Comparison of ENCODE assay signal across 17 cellular contexts in genomic region chr5:12805165-12805698, GRCh38.
A peak's percentile ranks its signal among the peaks of the same experiment; 100 is the strongest.
DNase-seq lines count a peak whose midpoint lies in the region; FAIRE-seq and TF ChIP-seq lines count a peak whose summit lies in the region.
"Had no signal": no experiment of that assay in that cellular context is flagged by ENCODE, and none has a peak within 500 bp of the region (broad histone marks: within the 10 kb centered on the region; RNA-seq: fewer than 3 reads in every experiment).

No MANE protein-coding gene starts in this region.

- no peak overlapping the region for H3K23ac ChIP-seq in mesenchymal stem cell (ENCODE audit: low read length in 2 of 2)

- no peak overlapping the region for H3K4me2 ChIP-seq in mesenchymal stem cell (ENCODE audit: low read length, poor library complexity, severe bottlenecking)
- H3K4me2 ChIP-seq: SK-N-SH had no signal

- no peak overlapping the region for H3K18ac ChIP-seq in mesenchymal stem cell (ENCODE audit: low read depth in 1 of 2, low read length in 2 of 2)

- H2AK5ac ChIP-seq in mesenchymal stem cell (ENCODE audit: low read length, severe bottlenecking): no peak overlapping the region

- H3K9ac ChIP-seq in mesenchymal stem cell (ENCODE audit: low read length): no peak overlapping the region
- H3K9ac ChIP-seq: SK-N-SH had no signal

- no peak overlapping the region for H3K27ac ChIP-seq in mesenchymal stem cell (ENCODE audit: low read length, poor library complexity, severe bottlenecking)

- 85% methylated on average over 19 of the region's 19 CpGs for WGBS in mesenchymal stem cell

- in situ Hi-C loops in GM13977 (cut with MboI; ENCODE audit: low pct_unique_long_range_greater_than_20kb, low sequenced_read_pairs, unreplicated experiment): no loop called here

- H3K79me1 ChIP-seq in mesenchymal stem cell (replicated peaks; ENCODE audit: low read length, poor library complexity, severe bottlenecking): no peaks in the 10 kb centered on the region

- H3K4me3 ChIP-seq in mesenchymal stem cell (ENCODE audit: insufficient read depth in 1 of 2, low read depth in 1 of 2, low read length in 2 of 2): no peak overlapping the region

- no peak overlapping the region for H2AFZ ChIP-seq in mesenchymal stem cell (ENCODE audit: low read depth, low read length)

- H3K4ac ChIP-seq in mesenchymal stem cell (ENCODE audit: low read depth in 1 of 2, low read length in 2 of 2): no peak overlapping the region

- no peaks in the 10 kb centered on the region for H3K36me3 ChIP-seq in mesenchymal stem cell (ENCODE audit: control insufficient read depth in 1 of 2, insufficient read depth in 2 of 2, low read depth in 1 of 2, low read length in 2 of 2)

- no peak overlapping the region for H4K91ac ChIP-seq in mesenchymal stem cell (ENCODE audit: low read length)

- H3K9me3 ChIP-seq in mesenchymal stem cell (ENCODE audit: control insufficient read depth, low read length): no peaks in the 10 kb centered on the region
- H3K9me3 ChIP-seq: SK-N-SH had no signal

- H2BK12ac ChIP-seq in mesenchymal stem cell (ENCODE audit: low read length in 2 of 2): no peak overlapping the region

- FAIRE-seq in HTR-8/SVneo (lab: Jason Lieb, UNC): peak; percentile 31
- FAIRE-seq: GM12892, HepG2 had no signal

- peak; percentile 8 for DNase-seq in DMS153 (lab: John Stamatoyannopoulos, UW)
- DNase-seq in HTR-8/SVneo (ENCODE audit: insufficient read length, low spot score): no peak
- peak; percentile 92 for DNase-seq in SHP77 treated with DMSO at 0.1 percent for 48 hours (lab: John Stamatoyannopoulos, UW)
- DNase-seq in posterior vena cava (ENCODE audit: low spot score): peak; percentile 36
- DNase-seq in mesenchymal stem cell: no peak
- DNase-seq in GM13977 (ENCODE audit: low spot score): no peak
- no peak for DNase-seq in iPS-NIHi11 (ENCODE audit: low spot score)
- DNase-seq: C1 segment of cervical spinal cord; DND-41; GDM1; MM.1S; NCI-H2081 treated with DMSO at 0.1 percent for 48 hours; NK-92 treated with Interleukin-12 subunit alpha and Interleukin-12 subunit beta, amount 100 ng/mL, for 24 hours; SK-N-SH; T-helper 1 cell had no signal

- TF ChIP-seq CTCF in GM13977 (IDR thresholded peaks at IDR 0.05; ENCODE audit: extremely low read depth, insufficient read depth, missing control alignments): no peak

- no peak overlapping the region for H2BK15ac ChIP-seq in mesenchymal stem cell (ENCODE audit: low read depth, poor library complexity, severe bottlenecking)

- no peak overlapping the region for H2BK5ac ChIP-seq in mesenchymal stem cell (ENCODE audit: low read depth, low read length, poor library complexity, severe bottlenecking)

- no peak overlapping the region for H2BK120ac ChIP-seq in mesenchymal stem cell (ENCODE audit: low read depth, low read length)

- no peaks in the 10 kb centered on the region for H3K27me3 ChIP-seq in mesenchymal stem cell (ENCODE audit: control insufficient read depth in 1 of 2, insufficient read depth in 1 of 2, low read length in 2 of 2)

- no peaks in the 10 kb centered on the region for H3K4me1 ChIP-seq in mesenchymal stem cell (ENCODE audit: control insufficient read depth, insufficient read depth, low read depth, low read length)

- H3K14ac ChIP-seq in mesenchymal stem cell (ENCODE audit: low read length in 2 of 2): no peak overlapping the region

- no peak overlapping the region for H4K8ac ChIP-seq in mesenchymal stem cell (ENCODE audit: low read length)

- intact Hi-C loops in posterior vena cava (cut with DNase I): loop anchor here in 1 of 2 donors (2.0 kb wide), 1 partner anchor 72 kb away; no protein-coding TSS in a partner anchor

Comparison
In these comparisons a context has a peak if more than half of its experiments do, and no peak if none do; other contexts are left out.
1. DNase-seq: peak in DMS153 (single experiment), SHP77 treated with DMSO at 0.1 percent for 48 hours (single experiment) and posterior vena cava (single experiment); none in HTR-8/SVneo (single experiment), mesenchymal stem cell (single experiment), GM13977 (single experiment) and iPS-NIHi11 (single experiment).